Comparison of ENCODE assay signal across 8 cellular contexts in the genomic region with DNA sequence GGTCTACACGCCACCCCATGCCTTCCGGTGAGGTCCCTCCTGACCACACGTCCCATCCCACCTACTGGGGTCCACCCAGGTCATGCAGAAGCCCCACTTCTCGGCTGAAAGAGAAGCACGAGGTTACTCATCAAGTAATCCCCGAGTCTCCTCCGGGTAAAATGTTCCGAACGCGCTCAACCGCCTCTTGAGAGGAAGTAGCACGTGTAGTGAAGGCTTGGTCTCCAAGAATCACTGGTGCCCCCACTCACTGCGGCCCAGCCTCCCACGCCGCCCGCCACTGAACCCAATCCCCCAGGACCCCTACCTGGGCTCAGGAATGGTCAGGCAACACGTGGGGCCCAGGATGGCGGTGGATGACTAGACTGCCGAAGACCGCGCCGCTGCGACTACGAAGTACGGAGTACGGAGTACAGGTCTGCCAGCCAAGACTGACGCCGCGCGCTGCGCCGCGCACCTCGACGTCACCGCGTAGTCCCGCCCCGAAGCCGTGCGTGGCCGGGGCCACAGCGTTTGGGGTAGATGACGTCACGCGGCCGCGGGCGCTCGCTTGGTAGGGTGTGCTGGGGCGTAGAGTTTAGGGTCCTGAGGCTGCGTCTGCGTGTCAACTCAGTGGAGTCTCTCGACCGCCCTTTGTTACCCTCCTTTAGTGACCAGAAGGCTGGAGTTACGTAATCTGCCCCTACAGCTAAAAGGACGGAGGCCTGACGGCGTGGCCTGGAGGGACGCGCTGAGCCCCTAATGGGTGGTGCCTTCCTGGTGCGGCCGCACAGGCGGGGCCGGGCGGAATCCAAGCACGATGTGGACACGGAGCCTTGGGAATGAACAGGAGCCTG. TPM values are rescaled to one million over a fixed set of nuclear protein-coding genes. Genes with fewer than 3 reads are reported as not detected.
A peak's percentile ranks its signal among the peaks of the same experiment; 100 is the strongest.
DNase-seq lines count a peak whose midpoint lies in the region; ATAC-seq and TF ChIP-seq lines count a peak whose summit lies in the region.

No MANE protein-coding gene starts in this region.

- no peaks in the 10 kb centered on the region for H3K27me3 ChIP-seq in left lung

- peak; percentile 97 for ATAC-seq in HG03432 (IDR thresholded peaks at IDR 0.05; ENCODE audit: unreplicated experiment)
- peak; percentile 97 for ATAC-seq in left lung

- H3K27ac ChIP-seq in left lung, result peak overlapping the region; percentile 96 to 97

- DNase-seq in Ammon's horn (ENCODE audit: low spot score), result peak; percentile 97
- DNase-seq in NCI-H524 treated with DMSO at 0.1 percent for 48 hours (lab: John Stamatoyannopoulos, UW), result peak; percentile 46
- DNase-seq in activated CD4-positive, alpha-beta T cell treated with anti-CD3 and anti-CD28 coated beads, Interleukin-2, amount 10 ng/mL, durations not matched to agents 7 days and 5 days, result peak; percentile 96
- DNase-seq in cortex of kidney (lab: John Stamatoyannopoulos, UW), result peak; percentile 13
- DNase-seq in left lung, result peak; percentile 95 to 98
- peak; percentile 95 for DNase-seq in stimulated activated CD4-positive, alpha-beta T cell treated with anti-CD3 and anti-CD28 coated beads, Interleukin-2, amount 100 ng/mL, for 4 hours (ENCODE audit: low read depth)

- intact Hi-C loops in left lung (cut with DNase I), result no loop called here

- CTCF ChIA-PET in activated CD4-positive, alpha-beta T cell treated with anti-CD3 and anti-CD28 coated beads, Interleukin-2, amount 10 ng/mL, durations not matched to agents 7 days and 5 days (lab: Charles Lee), result interaction anchor here (0.7 to 1.1 kb wide), 2 partner anchors 11 to 244 kb away, joined by 3 to 6 read pairs; no protein-coding TSS in a partner anchor

- H3K27ac Mint-ChIP-seq in activated CD4-positive, alpha-beta T cell treated with anti-CD3 and anti-CD28 coated beads, Interleukin-2, amount 10 ng/mL, durations not matched to agents 7 days and 5 days, result peak overlapping the region; percentile 99

- no peaks in the 10 kb centered on the region for H3K9me3 Mint-ChIP-seq in activated CD4-positive, alpha-beta T cell treated with anti-CD3 and anti-CD28 coated beads, Interleukin-2, amount 10 ng/mL, durations not matched to agents 7 days and 5 days

- peak overlapping the region; percentile 52 to 66 for H3K4me3 ChIP-seq in left lung

- no peaks in the 10 kb centered on the region for H3K9me3 ChIP-seq in left lung

- H3K4me3 Mint-ChIP-seq in activated CD4-positive, alpha-beta T cell treated with anti-CD3 and anti-CD28 coated beads, Interleukin-2, amount 10 ng/mL, durations not matched to agents 7 days and 5 days, result peak overlapping the region; percentile 97

- no peaks in the 10 kb centered on the region for H3K27me3 Mint-ChIP-seq in activated CD4-positive, alpha-beta T cell treated with anti-CD3 and anti-CD28 coated beads, Interleukin-2, amount 10 ng/mL, durations not matched to agents 7 days and 5 days

- peaks cover 0 to 44% of the 10 kb centered on the region in 2 donors for H3K36me3 ChIP-seq in left lung

- H3K36me3 Mint-ChIP-seq in activated CD4-positive, alpha-beta T cell treated with anti-CD3 and anti-CD28 coated beads, Interleukin-2, amount 10 ng/mL, durations not matched to agents 7 days and 5 days (ENCODE audit: low read depth), result peaks cover 49% of the 10 kb centered on the region

- H3K4me1 ChIP-seq in left lung, result peaks cover 14 to 58% of the 10 kb centered on the region in 2 donors

- no peak for TF ChIP-seq CTCF in left lung (IDR thresholded peaks at IDR 0.05)

- POLR2A ChIA-PET in activated CD4-positive, alpha-beta T cell treated with anti-CD3 and anti-CD28 coated beads, Interleukin-2, amount 10 ng/mL, durations not matched to agents 7 days and 5 days (lab: Charles Lee), result interaction anchor here (0.7 kb wide), 1 partner anchor 11 kb away, joined by 3 read pairs; no protein-coding TSS in a partner anchor

- peak; percentile 99 for TF ChIP-seq POLR2A in GM19193 (IDR thresholded peaks at IDR 0.05; ENCODE audit: extremely low read depth, insufficient read depth, insufficient read length)

- peaks cover 68% of the 10 kb centered on the region for H3K4me1 Mint-ChIP-seq in activated CD4-positive, alpha-beta T cell treated with anti-CD3 and anti-CD28 coated beads, Interleukin-2, amount 10 ng/mL, durations not matched to agents 7 days and 5 days

RNA-seq across cellular contexts. Expression of a gene that starts 7.6 kb away (rescaled TPM):
- total RNA-seq in activated CD4-positive, alpha-beta T cell treated with anti-CD3 and anti-CD28 coated beads, Interleukin-2, amount 10 ng/mL, durations not matched to agents 7 days and 5 days, result 100 to 1,000 TPM; 414 to 457 TPM
- 10 to 100 TPM; 23.9 to 40.9 TPM for total RNA-seq in left lung

RNA-seq across cellular contexts. Expression of a gene that starts 13.6 kb away (rescaled TPM):
- total RNA-seq in activated CD4-positive, alpha-beta T cell treated with anti-CD3 and anti-CD28 coated beads, Interleukin-2, amount 10 ng/mL, durations not matched to agents 7 days and 5 days, result 100 to 1,000 TPM; 134 TPM
- total RNA-seq in left lung, result 10 to 100 TPM; 43.4 to 50.1 TPM

Comparison
In these comparisons a context has a peak if more than half of its experiments do, and no peak if none do; other contexts are left out.
1. Peak in every context shown above with its lines: DNase-seq, ATAC-seq, H3K4me3 ChIP-seq and H3K27ac ChIP-seq.
2. DNase-seq: peak in every context shown above with its lines; median percentile 97 in Ammon's horn; 96 in left lung; 96 in activated CD4-positive, alpha-beta T cell treated with anti-CD3 and anti-CD28 coated beads, Interleukin-2, amount 10 ng/mL, durations not matched to agents 7 days and 5 days; 95 in stimulated activated CD4-positive, alpha-beta T cell treated with anti-CD3 and anti-CD28 coated beads, Interleukin-2, amount 100 ng/mL, for 4 hours; 46 in NCI-H524 treated with DMSO at 0.1 percent for 48 hours; 13 in cortex of kidney.
3. RNA of a gene that starts 7.6 kb away (total RNA-seq): 414 to 457 TPM in activated CD4-positive, alpha-beta T cell treated with anti-CD3 and anti-CD28 coated beads, Interleukin-2, amount 10 ng/mL, durations not matched to agents 7 days and 5 days; 23.9 to 40.9 TPM in left lung; every median in the first group is over 4 times any median in the second.